ENCODE assay signal across 13 cellular contexts in the genomic region with DNA sequence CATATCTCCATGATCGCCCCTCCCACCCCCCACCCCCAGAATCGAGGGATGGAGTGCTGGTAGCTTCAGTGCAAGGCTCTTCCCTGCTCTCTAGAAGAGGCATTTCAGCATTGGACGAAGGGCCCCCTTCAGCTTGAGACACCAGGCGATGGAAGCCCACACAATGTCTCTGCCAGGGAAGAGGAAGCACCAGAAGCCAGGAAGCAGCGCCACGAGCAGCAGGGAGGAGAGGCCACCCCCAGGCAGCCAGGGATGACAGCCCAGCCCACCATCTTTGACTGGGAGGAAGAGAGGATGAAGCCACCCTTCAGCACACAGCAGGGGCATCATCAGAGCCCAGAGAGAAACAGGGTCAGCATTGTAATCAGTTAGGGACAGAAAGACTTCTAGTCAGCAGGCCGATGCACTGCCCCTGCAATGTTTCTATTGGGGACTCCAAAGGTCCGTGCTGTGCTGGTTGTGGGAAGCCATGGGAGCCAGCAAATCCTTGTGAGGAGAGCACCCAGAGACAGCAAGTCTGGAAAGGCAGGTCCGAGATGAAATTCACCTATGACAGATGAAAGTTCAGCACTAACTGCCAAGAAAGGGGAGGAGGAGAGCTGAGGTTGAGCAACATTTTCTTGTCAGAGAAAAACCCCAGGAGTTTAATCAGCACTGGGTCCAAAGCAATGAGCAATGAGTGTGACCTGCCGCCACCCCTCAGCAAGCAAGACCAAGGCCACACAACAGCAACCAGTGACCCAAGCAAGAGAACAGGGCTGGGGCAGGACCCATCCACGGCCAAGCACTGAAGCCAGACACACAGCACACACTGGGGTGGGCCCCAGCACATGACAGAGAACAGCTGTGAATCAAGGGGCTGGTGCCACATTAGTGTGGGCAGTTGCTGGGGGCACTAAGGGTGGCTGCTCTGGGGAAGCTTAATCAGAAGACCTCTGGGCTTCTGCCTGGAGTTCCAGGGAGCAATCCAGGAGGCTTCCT. TPM values are rescaled to one million over a fixed set of nuclear protein-coding genes. Genes with fewer than 3 reads are reported as not detected.
DNase-seq lines count a peak whose midpoint lies in the region; ATAC-seq, FAIRE-seq and TF ChIP-seq lines count a peak whose summit lies in the region.
"Had no signal": no experiment of that assay in that cellular context is flagged by ENCODE, and none has a peak within 500 bp of the region (broad histone marks: within the 10 kb centered on the region; RNA-seq: fewer than 3 reads in every experiment).

No MANE protein-coding gene starts in this region.

- no peak for TF ChIP-seq POLR2A in GM12892 (IDR thresholded peaks at IDR 0.05; ENCODE audit: low read depth, low read length)

- no peak overlapping the region for H3K4me3 ChIP-seq in bronchial epithelial cell (ENCODE audit: low read depth, low read length)

- peak; percentile 6 for ATAC-seq in stimulated activated effector memory CD8-positive, alpha-beta T cell treated with anti-CD3 and anti-CD28 coated beads, Interleukin-12 subunit alpha, Interleukin-12 subunit beta, amount 100 ng/mL, for 72 hours
- ATAC-seq in GM21367 (IDR thresholded peaks at IDR 0.05; ENCODE audit: unreplicated experiment): no peak
- ATAC-seq: activated T-cell treated with anti-CD3 and anti-CD28 coated beads, Interleukin-2, amount 50 U/mL, for 4 hours; left colon had no signal

- FAIRE-seq in bronchial epithelial cell (lab: Jason Lieb, UNC) (peak; percentile 40), GM12892 (lab: Jason Lieb, UNC) (no peak)

- no peaks in the 10 kb centered on the region for H3K36me3 Mint-ChIP-seq in stimulated activated effector memory CD8-positive, alpha-beta T cell treated with anti-CD3 and anti-CD28 coated beads, Interleukin-12 subunit alpha, Interleukin-12 subunit beta, amount 100 ng/mL, for 72 hours

- peak; percentile 7 to 31 for DNase-seq in NOMO-1 (lab: John Stamatoyannopoulos, UW; ENCODE audit: unreplicated experiment in 2 of 2)
- no peak for DNase-seq in NOMO-1 treated with dmso at 0.1 percent for 144 hours (lab: John Stamatoyannopoulos, UW; ENCODE audit: unreplicated experiment)
- peak; percentile 53 for DNase-seq in bronchial epithelial cell (ENCODE audit: low read depth)
- DNase-seq in kidney glomerular epithelial cell (lab: John Stamatoyannopoulos, UW): peak; percentile 56
- no peak for DNase-seq in stimulated activated effector memory CD8-positive, alpha-beta T cell treated with anti-CD3 and anti-CD28 coated beads, Interleukin-12 subunit alpha, Interleukin-12 subunit beta, amount 100 ng/mL, for 72 hours (ENCODE audit: low spot score in 2 of 2)
- DNase-seq in GM12892 (ENCODE audit: insufficient read length): no peak
- DNase-seq in activated T-cell treated with anti-CD3 and anti-CD28 coated beads, Interleukin-2, amount 50 U/mL, for 48 hours: no peak
- DNase-seq: activated CD4-positive, CD25-positive, alpha-beta regulatory T cell treated with anti-CD3 and anti-CD28 coated beads, Interleukin-2, amount 50 U/mL, for 72 hours; activated T-cell treated with anti-CD3 and anti-CD28 coated beads, Interleukin-2, amount 50 U/mL, for 4 hours; amniotic stem cell; glutamatergic neuron; left colon had no signal

- no peak for TF ChIP-seq CTCF in bronchial epithelial cell (IDR thresholded peaks at IDR 0.05; ENCODE audit: insufficient read depth, low read length, severe bottlenecking)

- H3K27me3 ChIP-seq in bronchial epithelial cell (ENCODE audit: control insufficient read depth, insufficient read depth, low read length): no peaks in the 10 kb centered on the region

- no peaks in the 10 kb centered on the region for H3K4me1 Mint-ChIP-seq in stimulated activated effector memory CD8-positive, alpha-beta T cell treated with anti-CD3 and anti-CD28 coated beads, Interleukin-12 subunit alpha, Interleukin-12 subunit beta, amount 100 ng/mL, for 72 hours

- no peak overlapping the region for H3K27ac Mint-ChIP-seq in stimulated activated effector memory CD8-positive, alpha-beta T cell treated with anti-CD3 and anti-CD28 coated beads, Interleukin-12 subunit alpha, Interleukin-12 subunit beta, amount 100 ng/mL, for 72 hours

- no peaks in the 10 kb centered on the region for H3K36me3 ChIP-seq in bronchial epithelial cell (ENCODE audit: control insufficient read depth, insufficient read depth, low read length)

- H3K4me3 Mint-ChIP-seq in stimulated activated effector memory CD8-positive, alpha-beta T cell treated with anti-CD3 and anti-CD28 coated beads, Interleukin-12 subunit alpha, Interleukin-12 subunit beta, amount 100 ng/mL, for 72 hours: no peak overlapping the region
- H3K4me3 Mint-ChIP-seq: activated T-cell treated with anti-CD3 and anti-CD28 coated beads, Interleukin-2, amount 50 U/mL, for 4 hours had no signal

- no peaks in the 10 kb centered on the region for H3K9me3 Mint-ChIP-seq in stimulated activated effector memory CD8-positive, alpha-beta T cell treated with anti-CD3 and anti-CD28 coated beads, Interleukin-12 subunit alpha, Interleukin-12 subunit beta, amount 100 ng/mL, for 72 hours
- H3K9me3 Mint-ChIP-seq: activated T-cell treated with anti-CD3 and anti-CD28 coated beads, Interleukin-2, amount 50 U/mL, for 4 hours had no signal

RNA-seq across cellular contexts. Expression of gene TMEM72, which starts 15.9 kb away (rescaled TPM):
- total RNA-seq in bronchial epithelial cell: not detected in 2 replicates
- 0.08 TPM for polyA plus RNA-seq in GM12892 (2012; ENCODE audit: missing spikeins)
- total RNA-seq: activated T-cell treated with anti-CD3 and anti-CD28 coated beads, Interleukin-2, amount 50 U/mL, for 4 hours had no signal

RNA-seq across cellular contexts. Expression of gene RASSF4, which starts 32.5 kb away (rescaled TPM):
- 0.26 and 0.51 TPM in 2 replicates for total RNA-seq in bronchial epithelial cell
- polyA plus RNA-seq in GM12892 (2012; ENCODE audit: missing spikeins): 29.4 TPM

RNA-seq across cellular contexts. Expression of gene DEPP1, which starts 51.5 kb away (rescaled TPM):
- total RNA-seq in bronchial epithelial cell: 0.26 and 1.0 TPM in 2 replicates
- polyA plus RNA-seq in GM12892 (2012; ENCODE audit: missing spikeins): 4.2 TPM

Comparison
In these comparisons a context has a peak if more than half of its experiments do, and no peak if none do; other contexts are left out.
1. DNase-seq: peak in NOMO-1 (2 of 2), bronchial epithelial cell (single experiment) and kidney glomerular epithelial cell (single experiment); none in NOMO-1 treated with dmso at 0.1 percent for 144 hours (single experiment), stimulated activated effector memory CD8-positive, alpha-beta T cell treated with anti-CD3 and anti-CD28 coated beads, Interleukin-12 subunit alpha, Interleukin-12 subunit beta, amount 100 ng/mL, for 72 hours (0 of 2), GM12892 (single experiment) and activated T-cell treated with anti-CD3 and anti-CD28 coated beads, Interleukin-2, amount 50 U/mL, for 48 hours (0 of 2).